28 cellular contexts compared by ENCODE assay signal in genomic region chr12:103303484-103303883, GRCh38.
"Had no signal": no experiment of that assay in that cellular context is flagged by ENCODE, and none has a peak within 500 bp of the region (broad histone marks: within the 10 kb centered on the region; RNA-seq: fewer than 3 reads in every experiment).

No MANE protein-coding gene starts in this region.

- DNase-seq: colonic mucosa; cortex of kidney; dermis blood vessel endothelial cell; dorsolateral prefrontal cortex; effector CD4-positive, alpha-beta T cell; effector CD8-positive, alpha-beta T cell; effector memory CD4-positive, alpha-beta T cell; effector memory CD8-positive, alpha-beta T cell; endodermal cell; erythroblast; esophagus squamous epithelium; foreskin fibroblast; foreskin keratinocyte; foreskin melanocyte; gastrocnemius medialis; glutamatergic neuron; head of caudate nucleus; heart left ventricle; heart right ventricle; hippocampal formation had no signal

- H3K36me3 ChIP-seq: colonic mucosa, esophagus muscularis mucosa, esophagus squamous epithelium, gastrocnemius medialis, gastroesophageal sphincter, heart left ventricle, heart right ventricle had no signal

- H3K27me3 ChIP-seq: colonic mucosa had no signal

- FAIRE-seq: endometrium, endothelial cell of umbilical vein had no signal

- H3K4me2 ChIP-seq: hepatocyte had no signal

- ATAC-seq: effector memory CD8-positive, alpha-beta T cell; esophagus mucosa; foreskin keratinocyte; gastrocnemius medialis; gastroesophageal sphincter; heart left ventricle; heart right ventricle had no signal

- H2AFZ ChIP-seq: hepatocyte had no signal

- H3K27ac ChIP-seq: colonic mucosa, coronary artery, epithelial cell of prostate, esophagus muscularis mucosa, esophagus squamous epithelium, foreskin keratinocyte, gastrocnemius medialis, gastroesophageal sphincter, heart left ventricle, heart right ventricle, hepatocyte had no signal

- H3K4me1 ChIP-seq: colonic mucosa, esophagus muscularis mucosa, esophagus squamous epithelium, foreskin keratinocyte, gastrocnemius medialis, gastroesophageal sphincter, heart left ventricle, heart right ventricle had no signal

- H3K4me3 ChIP-seq: colonic mucosa, coronary artery, dorsolateral prefrontal cortex, esophagus muscularis mucosa, esophagus squamous epithelium, gastrocnemius medialis, gastroesophageal sphincter, heart left ventricle, heart right ventricle, hepatocyte had no signal

- H3K9me3 ChIP-seq: colonic mucosa, esophagus muscularis mucosa, esophagus squamous epithelium, gastrocnemius medialis, gastroesophageal sphincter, heart left ventricle, heart right ventricle had no signal

- H3K79me2 ChIP-seq: hepatocyte had no signal
